ENCODE assay signal across 8 cellular contexts in genomic region chr12:132955933-132956725, GRCh38. TPM values are rescaled to one million over a fixed set of nuclear protein-coding genes. Genes with fewer than 3 reads are reported as not detected.
DNase-seq lines count a peak whose midpoint lies in the region; ATAC-seq and TF ChIP-seq lines count a peak whose summit lies in the region.

ZNF605 (minus strand) TSS chr12:132956306; CDS start chr12:132945635, 10,671 bp downstream.

- 1 to 4% methylated on average over 7 to 10 of the region's 69 CpGs for WGBS in esophagus squamous epithelium, 2 donors

- H3K27ac ChIP-seq in OCI-LY7 (ENCODE audit: low read depth, low read length, poor library complexity, severe bottlenecking): peak within 1 kb of the TSS; percentile 34
- H3K27ac ChIP-seq in esophagus squamous epithelium: peak within 1 kb of the TSS; percentile 88 to 97 (median 94)

- no peaks in the 10 kb centered on the region for H3K9me2 ChIP-seq in OCI-LY7 (ENCODE audit: insufficient read depth, low read length)

- TF ChIP-seq CTCF in GM20000 (IDR thresholded peaks at IDR 0.05; ENCODE audit: extremely low read depth, missing control alignments) (no peak), OCI-LY7 (conservative IDR thresholded peaks at IDR 0.05; ENCODE audit: low read length) (no peak), esophagus squamous epithelium (IDR thresholded peaks at IDR 0.05) (peak in 1 of 6 experiments; percentile 10)

- no peaks in the 10 kb centered on the region for H3K79me2 ChIP-seq in OCI-LY7 (ENCODE audit: insufficient read depth, low read depth, low read length)

- no peaks in the 10 kb centered on the region for H4K20me1 ChIP-seq in OCI-LY7 (ENCODE audit: insufficient read depth, low read length)

- no peaks in the 10 kb centered on the region for H3K27me3 Mint-ChIP-seq in activated T-cell treated with anti-CD3 and anti-CD28 coated beads, Interleukin-2, amount 50 U/mL, for 72 hours (ENCODE audit: low read depth)

- CTCF ChIA-PET in OCI-LY7 (lab: Charles Lee; ENCODE audit: unreplicated experiment): no interaction called here

- peak within 1 kb of the TSS; percentile 72 for H3K27ac Mint-ChIP-seq in activated T-cell treated with anti-CD3 and anti-CD28 coated beads, Interleukin-2, amount 50 U/mL, for 72 hours

- H3K9me3 ChIP-seq in OCI-LY7 (ENCODE audit: low read length): peaks cover 13% of the 10 kb centered on the region; the same call in 1 of the 2 replicates
- H3K9me3 ChIP-seq in esophagus squamous epithelium: peaks cover 0 to 40% (median 26%) of the 10 kb centered on the region in 3 donors

- H3K4me1 Mint-ChIP-seq in activated T-cell treated with anti-CD3 and anti-CD28 coated beads, Interleukin-2, amount 50 U/mL, for 72 hours (ENCODE audit: low read depth): peaks cover 19% of the 10 kb centered on the region

- peak in 1 of 4 donors; percentile 23 for TF ChIP-seq POLR2A in esophagus squamous epithelium (IDR thresholded peaks at IDR 0.05)

- peak; percentile 93 for ATAC-seq in activated T-cell treated with anti-CD3 and anti-CD28 coated beads, Interleukin-2, amount 50 U/mL, for 72 hours (replicated peaks in 1 of 2)

- H3K36me3 Mint-ChIP-seq in activated T-cell treated with anti-CD3 and anti-CD28 coated beads, Interleukin-2, amount 50 U/mL, for 72 hours (ENCODE audit: insufficient read depth in 2 of 2): peaks cover 14 to 37% of the 10 kb centered on the region in 2 donors

- H3K4me1 ChIP-seq in OCI-LY7 (ENCODE audit: insufficient read depth, low read length, poor library complexity, severe bottlenecking) (peaks cover 5% of the 10 kb centered on the region), esophagus squamous epithelium (peaks cover 0 to 24% (median 13%) of the 10 kb centered on the region in 3 donors)

- peak; percentile 86 for DNase-seq in COR-L47 (lab: John Stamatoyannopoulos, UW)
- DNase-seq in GM20000 (ENCODE audit: low spot score): peak; percentile 95
- peak; percentile 44 for DNase-seq in HS-5 (ENCODE audit: low read depth)
- DNase-seq in OCI-LY7 (ENCODE audit: low spot score): peak; percentile 89
- DNase-seq in activated T-cell treated with anti-CD3 and anti-CD28 coated beads, Interleukin-2, amount 50 U/mL, for 72 hours: peak; percentile 89 to 90
- peak; percentile 51 for DNase-seq in esophagus squamous epithelium (lab: John Stamatoyannopoulos, UW)
- DNase-seq in myocyte (ENCODE audit: low read depth): peak; percentile 93
- peak; percentile 66 for DNase-seq in stimulated activated CD8-positive, alpha-beta memory T cell treated with anti-CD3 and anti-CD28 coated beads, Interleukin-7, amount 100 ng/mL, for 24 hours (ENCODE audit: low read depth)

- no TSS peak for BruUV-seq in OCI-LY7 (replicated peaks; lab: Mats Ljungman, UMichigan)

- H3K27me3 ChIP-seq in esophagus squamous epithelium: no peaks in the 10 kb centered on the region

- H3K4me3 Mint-ChIP-seq in activated T-cell treated with anti-CD3 and anti-CD28 coated beads, Interleukin-2, amount 50 U/mL, for 72 hours: peak within 1 kb of the TSS; percentile 95 to 96

- H2AFZ ChIP-seq in OCI-LY7 (ENCODE audit: low read length): peak within 1 kb of the TSS; percentile 100

- H3K36me3 ChIP-seq in OCI-LY7 (ENCODE audit: insufficient read depth, low read length): no peaks in the 10 kb centered on the region
- peaks cover 0 to 19% (median 0%) of the 10 kb centered on the region in 3 donors for H3K36me3 ChIP-seq in esophagus squamous epithelium

- H3K4me3 ChIP-seq in OCI-LY7 (ENCODE audit: low read depth, low read length, poor library complexity, severe bottlenecking): peak within 1 kb of the TSS; percentile 95
- H3K4me3 ChIP-seq in esophagus squamous epithelium: peak within 1 kb of the TSS; percentile 74 to 100 (median 90)

- H3K4me2 ChIP-seq in OCI-LY7 (ENCODE audit: low read length): peak within 1 kb of the TSS; percentile 99

- POLR2A ChIA-PET in OCI-LY7 (lab: Charles Lee): no interaction called here

- intact Hi-C loops in OCI-LY7 (cut with micrococcal nuclease; ENCODE audit: unreplicated experiment) (loop anchor here (1.0 kb wide), 2 partner anchors 30 to 124 kb away; partner anchors contain the start of genes ZNF140 and ZNF26), esophagus squamous epithelium (cut with DNase I) (no loop called here)

- H3K9me3 Mint-ChIP-seq in activated T-cell treated with anti-CD3 and anti-CD28 coated beads, Interleukin-2, amount 50 U/mL, for 72 hours: peaks cover 10% of the 10 kb centered on the region in 2 donors

RNA-seq across cellular contexts. Expression of gene ZNF605, which starts in this region (rescaled TPM):
- total RNA-seq in OCI-LY7 (2014; rRNA removed; shearing (Covaris generic)): 6.6 and 7.1 TPM in 2 replicates
- 13.9 and 16.3 TPM in 2 replicates for total RNA-seq in OCI-LY7 (2022)
- total RNA-seq in activated T-cell treated with anti-CD3 and anti-CD28 coated beads, Interleukin-2, amount 50 U/mL, for 72 hours: 1 to 10 TPM; 6.8 to 8.7 TPM
- 10 to 100 TPM in 1 of 4 donors, 1 to 10 TPM in 3; 3.2 to 10.1 (median 5.1) TPM for total RNA-seq in esophagus squamous epithelium
- 8.9 and 17.3 TPM in 2 replicates for total RNA-seq in myocyte
- polyA plus RNA-seq in myocyte (2012): 7.0 TPM

Comparison
In these comparisons a context has a peak if more than half of its experiments do, and no peak if none do; other contexts are left out.
1. Peak in every context shown above with its lines: DNase-seq, ATAC-seq, H3K4me3 ChIP-seq and H3K27ac ChIP-seq.
2. DNase-seq: peak in every context shown above with its lines; median percentile 95 in GM20000; 93 in myocyte; 90 in activated T-cell treated with anti-CD3 and anti-CD28 coated beads, Interleukin-2, amount 50 U/mL, for 72 hours; 89 in OCI-LY7; 86 in COR-L47; 66 in stimulated activated CD8-positive, alpha-beta memory T cell treated with anti-CD3 and anti-CD28 coated beads, Interleukin-7, amount 100 ng/mL, for 24 hours; 51 in esophagus squamous epithelium; 44 in HS-5.